Comparison of ENCODE assay signal across 14 cellular contexts in the genomic region with DNA sequence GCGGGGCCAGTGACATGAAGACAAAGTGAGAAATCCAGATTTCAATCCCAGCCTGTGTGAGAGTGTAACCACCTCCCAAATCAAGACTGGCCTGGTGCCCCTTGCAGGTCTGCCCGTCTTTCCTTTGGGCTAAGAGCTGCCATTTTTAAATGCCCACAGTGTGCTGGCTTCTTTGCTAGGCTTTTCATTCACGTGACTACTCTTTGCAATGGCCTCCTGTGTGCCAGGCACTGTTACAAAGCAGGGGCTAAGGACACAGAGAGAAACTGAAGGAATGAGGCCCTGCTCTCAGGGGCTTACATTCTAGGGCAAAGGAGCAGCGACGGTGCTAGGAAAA. TPM values are rescaled to one million over a fixed set of nuclear protein-coding genes. Genes with fewer than 3 reads are reported as not detected.
A peak's percentile ranks its signal among the peaks of the same experiment; 100 is the strongest.
DNase-seq lines count a peak whose midpoint lies in the region; ATAC-seq and TF ChIP-seq lines count a peak whose summit lies in the region.
"Had no signal": no experiment of that assay in that cellular context is flagged by ENCODE, and none has a peak within 500 bp of the region (broad histone marks: within the 10 kb centered on the region; RNA-seq: fewer than 3 reads in every experiment).

No MANE protein-coding gene starts in this region.

- no peaks in the 10 kb centered on the region for H3K9me2 ChIP-seq in PC-9 (ENCODE audit: insufficient read depth)

- H3K9me3 ChIP-seq in PC-9 (ENCODE audit: insufficient read depth, low read depth) (no peaks in the 10 kb centered on the region), iPS DF 6.9 (ENCODE audit: control insufficient read depth, insufficient read depth, low read length) (no peaks in the 10 kb centered on the region), osteoblast (ENCODE audit: low read depth, low read length) (no peaks in the 10 kb centered on the region)
- H3K9me3 ChIP-seq: adrenal gland, tibial artery had no signal

- H3K27ac Mint-ChIP-seq in activated T-helper 17 cell treated with anti-CD3 and anti-CD28 coated beads, Interleukin-2, amount 50 U/mL, for 72 hours = no peak overlapping the region
- H3K27ac Mint-ChIP-seq: progenitor cell of endocrine pancreas had no signal

- no peak overlapping the region for H3K27ac ChIP-seq in PC-9
- peak overlapping the region; percentile 36 for H3K27ac ChIP-seq in iPS DF 6.9 (ENCODE audit: low read length)
- no peak overlapping the region for H3K27ac ChIP-seq in osteoblast (ENCODE audit: low read depth, low read length)
- H3K27ac ChIP-seq: adrenal gland, tibial artery had no signal

- H3K36me3 Mint-ChIP-seq in activated T-helper 17 cell treated with anti-CD3 and anti-CD28 coated beads, Interleukin-2, amount 50 U/mL, for 72 hours (ENCODE audit: low read depth) = no peaks in the 10 kb centered on the region

- no TSS peak for BruUV-seq in PC-9 (replicated peaks; lab: Mats Ljungman, UMichigan)

- H3K27me3 ChIP-seq in H7 (ENCODE audit: control insufficient read depth, insufficient read depth, low read length) = no peaks in the 10 kb centered on the region
- H3K27me3 ChIP-seq in PC-9 (ENCODE audit: insufficient read depth, low read depth) = no peaks in the 10 kb centered on the region
- H3K27me3 ChIP-seq in iPS DF 6.9 (ENCODE audit: control insufficient read depth, insufficient read depth, low read length) = no peaks in the 10 kb centered on the region
- H3K27me3 ChIP-seq in osteoblast (ENCODE audit: insufficient read depth, low read length) = peaks cover 13% of the 10 kb centered on the region
- H3K27me3 ChIP-seq: adrenal gland had no signal

- no peak overlapping the region for H3K4me3 Mint-ChIP-seq in activated T-helper 17 cell treated with anti-CD3 and anti-CD28 coated beads, Interleukin-2, amount 50 U/mL, for 72 hours

- peak overlapping the region; percentile 65; the same call in 1 of the 2 replicates for H3K4me2 ChIP-seq in PC-9
- H3K4me2 ChIP-seq in osteoblast (ENCODE audit: insufficient read depth, low read length) = peak overlapping the region; percentile 74

- H3K9me3 Mint-ChIP-seq in activated T-helper 17 cell treated with anti-CD3 and anti-CD28 coated beads, Interleukin-2, amount 50 U/mL, for 72 hours = no peaks in the 10 kb centered on the region
- H3K9me3 Mint-ChIP-seq: effector memory CD8-positive, alpha-beta T cell had no signal

- TF ChIP-seq CTCF in PC-9 (conservative IDR thresholded peaks at IDR 0.05) (no peak), osteoblast (IDR thresholded peaks at IDR 0.05; ENCODE audit: extremely low read depth, low read depth, low read length) (no peak)

- H2AFZ ChIP-seq in PC-9 (no peak overlapping the region), osteoblast (ENCODE audit: low read length) (no peak overlapping the region)

- H3K4me3 ChIP-seq in H7 (ENCODE audit: insufficient read depth, low read depth, low read length) (peak overlapping the region; percentile 89), PC-9 (no peak overlapping the region), iPS DF 6.9 (ENCODE audit: low read length) (peak overlapping the region; percentile 73; the same call in 1 of the 2 replicates), osteoblast (ENCODE audit: insufficient read depth, low read length) (no peak overlapping the region)

- no peak for ATAC-seq in activated T-helper 17 cell treated with anti-CD3 and anti-CD28 coated beads, Interleukin-2, amount 50 U/mL, for 72 hours (replicated peaks)

- DNase-seq in H7 = no peak
- DNase-seq in PC-9 = no peak
- no peak for DNase-seq in iPS DF 6.9 (ENCODE audit: low read depth, low spot score)
- DNase-seq in osteoblast (ENCODE audit: insufficient read length, low spot score, missing footprints) = no peak
- no peak for DNase-seq in NCI-H187 (lab: John Stamatoyannopoulos, UW)
- no peak for DNase-seq in DMS153 treated with DMSO at 0.1 percent for 48 hours (lab: John Stamatoyannopoulos, UW; ENCODE audit: unreplicated experiment)
- DNase-seq: KG1, NCI-H1417 treated with DMSO at 0.1 percent for 48 hours had no signal

- H3K36me3 ChIP-seq in H7 (replicated peaks; ENCODE audit: control insufficient read depth, insufficient read depth, low read length) = peaks cover 4% of the 10 kb centered on the region
- no peaks in the 10 kb centered on the region for H3K36me3 ChIP-seq in PC-9 (ENCODE audit: low read depth)
- H3K36me3 ChIP-seq in iPS DF 6.9 (ENCODE audit: control insufficient read depth, insufficient read depth, low read length) = 0 out of 2 replicates have a peak, but pooled peaks cover 4% of the 10 kb centered on the region
- H3K36me3 ChIP-seq in osteoblast (ENCODE audit: insufficient read depth, low read length) = no peaks in the 10 kb centered on the region
- H3K36me3 ChIP-seq: adrenal gland, tibial artery had no signal

- CTCF ChIA-PET in PC-9 (lab: Charles Lee) = interaction anchor here (0.5 to 1.2 kb wide), 5 partner anchors 31 to 154 kb away, joined by 3 to 38 read pairs (median 7); no protein-coding TSS in a partner anchor

- peaks cover 26% of the 10 kb centered on the region for H3K4me1 Mint-ChIP-seq in activated T-helper 17 cell treated with anti-CD3 and anti-CD28 coated beads, Interleukin-2, amount 50 U/mL, for 72 hours

- H3K4me1 ChIP-seq in PC-9 (replicated peaks; ENCODE audit: insufficient read depth) (peaks cover 5% of the 10 kb centered on the region; the same call in 1 of the 2 replicates), iPS DF 6.9 (ENCODE audit: control insufficient read depth, insufficient read depth, low read length) (peaks cover 9% of the 10 kb centered on the region), osteoblast (ENCODE audit: insufficient read depth, low read length) (peaks cover 6% of the 10 kb centered on the region)

- H3K79me2 ChIP-seq in PC-9 (ENCODE audit: low read depth) (no peaks in the 10 kb centered on the region), osteoblast (ENCODE audit: insufficient read depth, low read length) (no peaks in the 10 kb centered on the region)

- POLR2A ChIA-PET in PC-9 (lab: Charles Lee; ENCODE audit: unreplicated experiment) = interaction anchor here (0.7 kb wide), 1 partner anchor 77 kb away, joined by 6 read pairs; no protein-coding TSS in a partner anchor

- intact Hi-C loops in PC-9 (cut with micrococcal nuclease; ENCODE audit: unreplicated experiment) = no loop called here

- peaks cover 21% of the 10 kb centered on the region for H3F3A ChIP-seq in PC-9 (ENCODE audit: insufficient read depth, low read depth)

- H4K20me1 ChIP-seq in PC-9 (ENCODE audit: insufficient read depth) (no peaks in the 10 kb centered on the region), osteoblast (ENCODE audit: insufficient read depth, low read length) (no peaks in the 10 kb centered on the region)

- H3K27me3 Mint-ChIP-seq in activated T-helper 17 cell treated with anti-CD3 and anti-CD28 coated beads, Interleukin-2, amount 50 U/mL, for 72 hours = no peaks in the 10 kb centered on the region
- H3K27me3 Mint-ChIP-seq: effector memory CD8-positive, alpha-beta T cell had no signal

- WGBS in iPS DF 6.9 (ENCODE audit: insufficient coverage, insufficient read length) = no CpG with 5 or more reads among the region's 5 CpGs

RNA-seq across cellular contexts. Expression of a gene that starts 0.3 kb away (rescaled TPM):
- total RNA-seq in H7 (2014; rRNA removed; shearing (Covaris generic)) = 217 and 238 TPM in 2 replicates
- 0.23 TPM in 1 of 2 replicates, not detected in the other for total RNA-seq in PC-9 (2021)
- not detected in 2 replicates for total RNA-seq in osteoblast
- under 1 TPM; 0.34 to 0.45 TPM for total RNA-seq in activated T-helper 17 cell treated with anti-CD3 and anti-CD28 coated beads, Interleukin-2, amount 50 U/mL, for 72 hours
- total RNA-seq: RPMI7951 had no signal

RNA-seq across cellular contexts. Expression of a gene that starts 13.0 kb away (rescaled TPM):
- total RNA-seq in H7 (2014; rRNA removed; shearing (Covaris generic)) = 40.2 and 41.2 TPM in 2 replicates
- total RNA-seq in PC-9 (2021) (17.4 and 18.0 TPM in 2 replicates), osteoblast (17.4 and 17.7 TPM in 2 replicates)
- total RNA-seq in activated T-helper 17 cell treated with anti-CD3 and anti-CD28 coated beads, Interleukin-2, amount 50 U/mL, for 72 hours = not detected

RNA-seq across cellular contexts. Expression of a gene that starts 33.9 kb away (rescaled TPM):
- total RNA-seq in H7 (2014; rRNA removed; shearing (Covaris generic)) = 7.9 and 9.9 TPM in 2 replicates
- total RNA-seq in PC-9 (2021) = 1.5 and 2.2 TPM in 2 replicates
- total RNA-seq in osteoblast = 0.72 TPM in 1 of 2 replicates, not detected in the other
- 1,000 to 10,000 TPM; 3,603 to 3,666 TPM for total RNA-seq in activated T-helper 17 cell treated with anti-CD3 and anti-CD28 coated beads, Interleukin-2, amount 50 U/mL, for 72 hours

RNA-seq across cellular contexts. Expression of a gene that starts 35.5 kb away (rescaled TPM):
- 5.5 and 6.3 TPM in 2 replicates for total RNA-seq in H7 (2014; rRNA removed; shearing (Covaris generic))
- total RNA-seq in PC-9 (2021) (15.9 and 17.7 TPM in 2 replicates), osteoblast (8.0 and 9.4 TPM in 2 replicates)
- total RNA-seq in activated T-helper 17 cell treated with anti-CD3 and anti-CD28 coated beads, Interleukin-2, amount 50 U/mL, for 72 hours = 1 to 10 TPM; 6.4 to 8.6 TPM

RNA-seq across cellular contexts. Expression of a gene that starts 53.0 kb away (rescaled TPM):
- 18.4 and 18.7 TPM in 2 replicates for total RNA-seq in H7 (2014; rRNA removed; shearing (Covaris generic))
- total RNA-seq in PC-9 (2021) (0.28 and 0.83 TPM in 2 replicates), osteoblast (under 0.01 TPM in 1 of 2 replicates, not detected in the other)
- 1 to 10 TPM; 5.9 to 7.1 TPM for total RNA-seq in activated T-helper 17 cell treated with anti-CD3 and anti-CD28 coated beads, Interleukin-2, amount 50 U/mL, for 72 hours
- total RNA-seq: RPMI7951 had no signal

Comparison
In these comparisons a context has a peak if more than half of its experiments do, and no peak if none do; other contexts are left out.
1. H3K4me3 ChIP-seq: peak in H7 (single experiment) and iPS DF 6.9 (single experiment); none in PC-9 (single experiment) and osteoblast (single experiment).
2. RNA of a gene that starts 0.3 kb away (total RNA-seq): 217 to 238 TPM in H7; 0.34 to 0.45 TPM in activated T-helper 17 cell treated with anti-CD3 and anti-CD28 coated beads, Interleukin-2, amount 50 U/mL, for 72 hours, 0.23 TPM in PC-9 and not detected in osteoblast; every median in the first group is over 100 times any median in the second.
3. RNA of a gene that starts 13.0 kb away (total RNA-seq): 40.2 to 41.2 TPM in H7, 17.4 to 17.7 TPM in osteoblast and 17.4 to 18.0 TPM in PC-9; not detected in activated T-helper 17 cell treated with anti-CD3 and anti-CD28 coated beads, Interleukin-2, amount 50 U/mL, for 72 hours; every median in the first group is over 10 times any median in the second.
4. RNA of a gene that starts 33.9 kb away (total RNA-seq): 3,603 to 3,666 TPM in activated T-helper 17 cell treated with anti-CD3 and anti-CD28 coated beads, Interleukin-2, amount 50 U/mL, for 72 hours; 7.9 to 9.9 TPM in H7, 1.5 to 2.2 TPM in PC-9 and 0.72 TPM in osteoblast; every median in the first group is over 100 times any median in the second.